In the genomic region with DNA sequence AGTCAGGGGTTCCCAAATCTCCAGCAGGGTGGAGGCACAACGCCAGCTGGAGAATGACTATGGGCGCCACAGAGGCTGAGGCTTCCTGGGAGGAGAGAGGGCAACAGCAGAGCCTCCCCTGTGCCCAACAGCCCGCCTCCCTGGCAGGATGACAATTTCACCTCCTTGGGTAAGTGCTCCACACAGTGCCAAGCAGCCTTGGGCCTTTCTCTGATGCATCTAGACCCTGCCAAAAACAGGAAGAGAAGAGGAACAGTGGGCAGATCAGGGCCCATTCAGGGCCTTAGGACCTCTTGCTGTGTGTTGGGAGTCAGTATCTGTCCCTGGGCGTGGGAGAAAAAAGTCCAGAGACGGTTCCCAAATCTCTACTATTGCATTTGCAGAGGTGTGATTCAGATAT, we compare ENCODE assay signal across 30 cellular contexts. TPM values are rescaled to one million over a fixed set of nuclear protein-coding genes. Genes with fewer than 3 reads are reported as not detected.
DNase-seq lines count a peak whose midpoint lies in the region; ATAC-seq, FAIRE-seq and TF ChIP-seq lines count a peak whose summit lies in the region.
"Had no signal": no experiment of that assay in that cellular context is flagged by ENCODE, and none has a peak within 500 bp of the region (broad histone marks: within the 10 kb centered on the region; RNA-seq: fewer than 3 reads in every experiment).

No MANE protein-coding gene starts in this region.

- in situ Hi-C loops in GM12878 (cut with MboI) = no loop called here

- H3K4me1 Mint-ChIP-seq in neural crest cell (no peaks in the 10 kb centered on the region), osteocyte (ENCODE audit: unreplicated experiment) (no peaks in the 10 kb centered on the region)
- H3K4me1 Mint-ChIP-seq in activated CD8-positive, alpha-beta memory T cell treated with anti-CD3 and anti-CD28 coated beads, Interleukin-2, amount 10 ng/mL, durations not matched to agents 7 days and 5 days = peaks cover 21% of the 10 kb centered on the region
- H3K4me1 Mint-ChIP-seq: GM23338 had no signal

- DNase-seq in NCI-H446 treated with DMSO at 0.1 percent for 48 hours (lab: John Stamatoyannopoulos, UW) (peak; percentile 1), GM12878 (ENCODE audit: low read depth, low spot score) (no peak), left cardiac atrium (peak; percentile 63), neural crest cell (ENCODE audit: low read depth, low spot score) (no peak), middle frontal gyrus (ENCODE audit: extremely low spot score, low spot score) (no peak), EL (no peak), osteocyte (ENCODE audit: extremely low spot score, unreplicated experiment) (no peak)
- DNase-seq in activated CD8-positive, alpha-beta memory T cell treated with anti-CD3 and anti-CD28 coated beads, Interleukin-2, amount 10 ng/mL, durations not matched to agents 7 days and 5 days = no peak
- DNase-seq: C1 segment of cervical spinal cord; Caco-2; CD8-positive, alpha-beta T cell; DMS79; GF-D8; HFFc6; KBM-7; MG63; NCI-H1048; NCI-H1417; NCI-H1694; NCI-H2029 treated with DMSO at 0.1 percent for 48 hours; NCI-H2227 treated with DMSO at 0.1 percent for 48 hours; NCI-H510A; SHP77 had no signal

- no peaks in the 10 kb centered on the region for H3K27me3 ChIP-seq in GM12878 (replicated peaks in 1 of 2; ENCODE audit: control insufficient read depth in 2 of 2, insufficient read depth in 2 of 2, low read length in 1 of 2)
- H3K27me3 ChIP-seq: MG63 had no signal

- POLR2A ChIA-PET in GM12878 (lab: Charles Lee) = interaction anchor here (0.6 kb wide), 2 partner anchors 14 to 879 kb away, joined by 3 read pairs; no protein-coding TSS in a partner anchor

- peak; percentile 34 for ATAC-seq in GM12878
- peak; percentile 71 to 74 for ATAC-seq in left cardiac atrium
- ATAC-seq in activated CD8-positive, alpha-beta memory T cell treated with anti-CD3 and anti-CD28 coated beads, Interleukin-2, amount 10 ng/mL, durations not matched to agents 7 days and 5 days = no peak
- ATAC-seq: CD8-positive, alpha-beta T cell; GM23338 had no signal

- no peaks in the 10 kb centered on the region for H3K36me3 ChIP-seq in GM12878 (ENCODE audit: control insufficient read depth in 2 of 2, insufficient read depth in 2 of 2, low read length in 1 of 2)
- H3K36me3 ChIP-seq: HAP-1, MG63 had no signal

- 12% methylated on average over 5 of the region's 5 CpGs for WGBS in GM12878 (ENCODE audit: insufficient coverage, insufficient replicate concordance, low lambda C conversion rate, missing lambda C conversion rate)

- RAD21 ChIA-PET in GM12878 (lab: Charles Lee; ENCODE audit: unreplicated experiment) = no interaction called here

- no peak for TF ChIP-seq EP300 in GM12878 (IDR thresholded peaks at IDR 0.05; ENCODE audit: borderline replicate concordance in 1 of 2, control insufficient read depth in 1 of 2, low read depth in 2 of 2, low read length in 2 of 2)

- FAIRE-seq in GM12878 (lab: Jason Lieb, UNC) = no peak
- FAIRE-seq: GM12892, GM19239 had no signal

- no peaks in the 10 kb centered on the region for H3K36me3 Mint-ChIP-seq in neural crest cell (ENCODE audit: low read depth)
- no peaks in the 10 kb centered on the region for H3K36me3 Mint-ChIP-seq in activated CD8-positive, alpha-beta memory T cell treated with anti-CD3 and anti-CD28 coated beads, Interleukin-2, amount 10 ng/mL, durations not matched to agents 7 days and 5 days
- H3K36me3 Mint-ChIP-seq in osteocyte (ENCODE audit: unreplicated experiment) = no peaks in the 10 kb centered on the region
- H3K36me3 Mint-ChIP-seq: CD8-positive, alpha-beta T cell had no signal

- CTCF ChIA-PET in GM12878 (lab: Yijun Ruan, JAX) = interaction anchor here (1.2 kb wide), 1 partner anchor 12 kb away, joined by 3 read pairs; no protein-coding TSS in a partner anchor
- CTCF ChIA-PET in activated CD8-positive, alpha-beta memory T cell treated with anti-CD3 and anti-CD28 coated beads, Interleukin-2, amount 10 ng/mL, durations not matched to agents 7 days and 5 days (lab: Charles Lee) = interaction anchor here (1.9 kb wide), 1 partner anchor 15 kb away, joined by 4 read pairs; no protein-coding TSS in a partner anchor

- no peak overlapping the region for H3K4me2 ChIP-seq in GM12878 (ENCODE audit: control insufficient read depth, insufficient read depth)
- H3K4me2 ChIP-seq: GM23338 had no signal

- H3K4me3 Mint-ChIP-seq in neural crest cell = no peak overlapping the region
- H3K4me3 Mint-ChIP-seq in activated CD8-positive, alpha-beta memory T cell treated with anti-CD3 and anti-CD28 coated beads, Interleukin-2, amount 10 ng/mL, durations not matched to agents 7 days and 5 days = no peak overlapping the region
- H3K4me3 Mint-ChIP-seq in osteocyte (ENCODE audit: unreplicated experiment) = no peak overlapping the region
- H3K4me3 Mint-ChIP-seq: CD8-positive, alpha-beta T cell; GM23338; HFFc6 had no signal

- TF ChIP-seq POLR2A in GM12878 (IDR thresholded peaks at IDR 0.05; ENCODE audit: low read depth, low read length) = no peak

- BruUV-seq in GM12878 (replicated peaks; lab: Mats Ljungman, UMichigan) = no TSS peak

- H3K9me3 Mint-ChIP-seq in neural crest cell (no peaks in the 10 kb centered on the region), osteocyte (ENCODE audit: unreplicated experiment) (no peaks in the 10 kb centered on the region)
- H3K9me3 Mint-ChIP-seq in activated CD8-positive, alpha-beta memory T cell treated with anti-CD3 and anti-CD28 coated beads, Interleukin-2, amount 10 ng/mL, durations not matched to agents 7 days and 5 days (ENCODE audit: low read depth) = no peaks in the 10 kb centered on the region
- H3K9me3 Mint-ChIP-seq: CD8-positive, alpha-beta T cell; GM23338; HFFc6 had no signal

- no peak overlapping the region for H3K27ac ChIP-seq in GM12878 (ENCODE audit: control insufficient read depth, insufficient read depth)

- SMC1A ChIA-PET in GM12878 (lab: Charles Lee; ENCODE audit: uncharacterized antibody, unreplicated experiment) = no interaction called here

- no peaks in the 10 kb centered on the region for H3K9me3 ChIP-seq in GM12878 (replicated peaks; ENCODE audit: control insufficient read depth, insufficient read depth, low read length)
- H3K9me3 ChIP-seq: Caco-2, HAP-1, MG63 had no signal

- H3K27me3 Mint-ChIP-seq in neural crest cell (ENCODE audit: low read depth) (peaks cover 2% of the 10 kb centered on the region), osteocyte (ENCODE audit: unreplicated experiment) (peaks cover 55% of the 10 kb centered on the region)
- H3K27me3 Mint-ChIP-seq in activated CD8-positive, alpha-beta memory T cell treated with anti-CD3 and anti-CD28 coated beads, Interleukin-2, amount 10 ng/mL, durations not matched to agents 7 days and 5 days = peaks cover 6% of the 10 kb centered on the region

- H3K4me3 ChIP-seq in GM12878 = no peak overlapping the region
- H3K4me3 ChIP-seq: GM23338, HAP-1, MG63 had no signal

- TF ChIP-seq RAD21 in GM12878 (IDR thresholded peaks at IDR 0.05; ENCODE audit: insufficient read depth, low read depth, low read length) = no peak

- no peaks in the 10 kb centered on the region for H4K20me1 ChIP-seq in GM12878 (ENCODE audit: control insufficient read depth, insufficient read depth)

- no peak overlapping the region for H3K9ac ChIP-seq in GM12878 (ENCODE audit: control insufficient read depth, insufficient read depth, low read length)

- H3K27ac Mint-ChIP-seq in neural crest cell (ENCODE audit: unreplicated experiment) (peak overlapping the region; percentile 23), osteocyte (ENCODE audit: unreplicated experiment) (no peak overlapping the region)
- no peak overlapping the region for H3K27ac Mint-ChIP-seq in activated CD8-positive, alpha-beta memory T cell treated with anti-CD3 and anti-CD28 coated beads, Interleukin-2, amount 10 ng/mL, durations not matched to agents 7 days and 5 days
- H3K27ac Mint-ChIP-seq: CD8-positive, alpha-beta T cell; GM23338; HFFc6 had no signal

- no peaks in the 10 kb centered on the region for H3K79me2 ChIP-seq in GM12878 (ENCODE audit: control insufficient read depth, insufficient read depth, low read length)

- H3K4me1 ChIP-seq in GM12878 (ENCODE audit: control insufficient read depth, insufficient read depth, low read length) = no peaks in the 10 kb centered on the region
- H3K4me1 ChIP-seq: Caco-2, HAP-1 had no signal

- no peak overlapping the region for H2AFZ ChIP-seq in GM12878 (ENCODE audit: control insufficient read depth, low read depth, low read length)
- H2AFZ ChIP-seq: GM23338 had no signal

- TF ChIP-seq CTCF in GM12878 (IDR thresholded peaks at IDR 0.05 in 2 of 3, conservative IDR thresholded peaks at IDR 0.05 in 1 of 3; ENCODE audit: control insufficient read depth in 2 of 3, extremely low read depth in 1 of 3, insufficient read depth in 1 of 3, low read depth in 3 of 3, low read length in 3 of 3) = no peak
- TF ChIP-seq CTCF in neural crest cell (conservative IDR thresholded peaks at IDR 0.05) = no peak
- TF ChIP-seq CTCF in osteocyte (IDR thresholded peaks at IDR 0.05) = no peak

- intact Hi-C loops in GM12878 (cut with micrococcal nuclease; ENCODE audit: unreplicated experiment) (no loop called here), left cardiac atrium (cut with DNase I) (no loop called here)

RNA-seq across cellular contexts. Expression of gene OR10P1, which starts 4.9 kb away (rescaled TPM):
- total RNA-seq in GM12878 (2013; cell fraction: nucleolus; rRNA removed) = not detected in 2 replicates
- total RNA-seq in GM12878 (2014; rRNA removed) (not detected in 2 replicates), GM12878 (2014; rRNA removed; fragmentation: Illumina TruSeq; extraction: Trizol) (not detected in 2 replicates), GM12878 (2021) (not detected in 2 replicates), left cardiac atrium (under 1 TPM; 0.68 TPM), neural crest cell (not detected in 2 replicates), osteocyte (not detected in 2 replicates)
- not detected for polyA plus RNA-seq in GM12878 (2011; ENCODE audit: low read depth)
- polyA plus RNA-seq in GM12878 (2011; rRNA removed) (not detected in 2 replicates), GM12878 (2014; fragmentation: Illumina TruSeq; extraction: Trizol) (not detected in 2 replicates), GM12878 (2014; fragmentation: Nextera tagmentation; extraction: Ambion mirVana) (not detected), GM12878 (2014; rRNA removed) (not detected in 2 replicates), GM12878 (2016; fragmentation: Nextera tagmentation; extraction: Ambion mirVana) (not detected)
- not detected in 2 replicates for polyA plus RNA-seq in GM12878 (2011; cell fraction: cytosol; rRNA removed)
- not detected in 2 replicates for polyA plus RNA-seq in GM12878 (2011; cell fraction: nucleus; rRNA removed)
- not detected in 2 replicates for polyA plus RNA-seq in GM12878 (2012)
- not detected in 2 replicates for polyA minus RNA-seq in GM12878 (2011; rRNA and poly(A)+ RNA removed)
- not detected in 2 replicates for polyA minus RNA-seq in GM12878 (2011; cell fraction: cytosol; rRNA and poly(A)+ RNA removed)
- polyA minus RNA-seq in GM12878 (2011; cell fraction: nucleus; rRNA and poly(A)+ RNA removed) = not detected in 2 replicates
- total RNA-seq in activated CD8-positive, alpha-beta memory T cell treated with anti-CD3 and anti-CD28 coated beads, Interleukin-2, amount 10 ng/mL, durations not matched to agents 7 days and 5 days = not detected
- total RNA-seq: A673; Caco-2; CD8-positive, alpha-beta T cell; GM23338; HFFc6; LHCN-M2; SK-MEL-5 had no signal
- polyA plus RNA-seq: GM23338 had no signal

RNA-seq across cellular contexts. Expression of gene OR2AP1, which starts 59.5 kb away (rescaled TPM):
- total RNA-seq in GM12878 (2013; cell fraction: nucleolus; rRNA removed) = not detected in 2 replicates
- not detected in 2 replicates for total RNA-seq in GM12878 (2014; rRNA removed)
- not detected in 2 replicates for total RNA-seq in GM12878 (2014; rRNA removed; fragmentation: Illumina TruSeq; extraction: Trizol)
- total RNA-seq in GM12878 (2021) = not detected in 2 replicates
- not detected for polyA plus RNA-seq in GM12878 (2011; ENCODE audit: low read depth)
- polyA plus RNA-seq in GM12878 (2011; rRNA removed) = not detected in 2 replicates
- polyA plus RNA-seq in GM12878 (2011; cell fraction: cytosol; rRNA removed) = not detected in 2 replicates
- not detected in 2 replicates for polyA plus RNA-seq in GM12878 (2011; cell fraction: nucleus; rRNA removed)
- not detected in 2 replicates for polyA plus RNA-seq in GM12878 (2012)
- not detected in 2 replicates for polyA plus RNA-seq in GM12878 (2014; fragmentation: Illumina TruSeq; extraction: Trizol)
- not detected for polyA plus RNA-seq in GM12878 (2014; fragmentation: Nextera tagmentation; extraction: Ambion mirVana)
- not detected in 2 replicates for polyA plus RNA-seq in GM12878 (2014; rRNA removed)
- polyA plus RNA-seq in GM12878 (2016; fragmentation: Nextera tagmentation; extraction: Ambion mirVana) = not detected
- polyA minus RNA-seq in GM12878 (2011; rRNA and poly(A)+ RNA removed) = not detected in 2 replicates
- polyA minus RNA-seq in GM12878 (2011; cell fraction: cytosol; rRNA and poly(A)+ RNA removed) = not detected in 2 replicates
- not detected in 2 replicates for polyA minus RNA-seq in GM12878 (2011; cell fraction: nucleus; rRNA and poly(A)+ RNA removed)
- total RNA-seq in left cardiac atrium = not detected
- not detected in 2 replicates for total RNA-seq in neural crest cell
- total RNA-seq in activated CD8-positive, alpha-beta memory T cell treated with anti-CD3 and anti-CD28 coated beads, Interleukin-2, amount 10 ng/mL, durations not matched to agents 7 days and 5 days = not detected
- total RNA-seq in osteocyte = not detected in 2 replicates
- total RNA-seq: A673, Caco-2, GM23338, HFFc6, LHCN-M2, SK-MEL-5 had no signal
- polyA plus RNA-seq: GM23338 had no signal

Comparison
In these comparisons a context has a peak if more than half of its experiments do, and no peak if none do; other contexts are left out.
1. DNase-seq: peak in NCI-H446 treated with DMSO at 0.1 percent for 48 hours (single experiment) and left cardiac atrium (single experiment); none in GM12878 (single experiment), neural crest cell (single experiment), middle frontal gyrus (single experiment), EL (single experiment), activated CD8-positive, alpha-beta memory T cell treated with anti-CD3 and anti-CD28 coated beads, Interleukin-2, amount 10 ng/mL, durations not matched to agents 7 days and 5 days (single experiment) and osteocyte (single experiment).